Comparison of ENCODE assay signal across 23 cellular contexts in genomic region chr4:14608630-14609029, GRCh38.
DNase-seq lines count a peak whose midpoint lies in the region; ATAC-seq, FAIRE-seq and TF ChIP-seq lines count a peak whose summit lies in the region.
"Had no signal": no experiment of that assay in that cellular context is flagged by ENCODE, and none has a peak within 500 bp of the region (broad histone marks: within the 10 kb centered on the region; RNA-seq: fewer than 3 reads in every experiment).

No MANE protein-coding gene starts in this region.

- peaks cover 22% of the 10 kb centered on the region for H3K4me1 ChIP-seq in A673 (ENCODE audit: insufficient read depth, low read length, poor library complexity, severe bottlenecking)
- peaks cover 0 to 11% (median 0%) of the 10 kb centered on the region in 4 donors for H3K4me1 ChIP-seq in right lobe of liver
- no peaks in the 10 kb centered on the region for H3K4me1 ChIP-seq in BE2C

- TF ChIP-seq POLR2A in right lobe of liver (IDR thresholded peaks at IDR 0.05), result no peak

- H3K9me3 ChIP-seq in A673 (ENCODE audit: low read depth, low read length, poor library complexity, severe bottlenecking) (no peaks in the 10 kb centered on the region), right lobe of liver (no peaks in the 10 kb centered on the region), BE2C (no peaks in the 10 kb centered on the region)
- H3K9me3 ChIP-seq: BLaER1 had no signal

- POLR2A ChIA-PET in A673 (lab: Charles Lee; ENCODE audit: low non-redundant PET), result no interaction called here

- DNase-seq in A673 (ENCODE audit: low spot score) (no peak), right lobe of liver (no peak), BE2C (no peak), head of caudate nucleus (no peak)
- DNase-seq: 8988T; AML-193; C1 segment of cervical spinal cord; CD4-positive, alpha-beta memory T cell; CD4-positive, CD25-positive, alpha-beta regulatory T cell; CD8-positive, alpha-beta memory T cell; COR-L47; DMS 273 treated with DMSO at 0.1 percent for 48 hours; DMS153; DMS79; DND-41; GDM1 had no signal

- CTCF ChIA-PET in A673 (lab: Charles Lee), result no interaction called here

- no TSS peak for BruUV-seq in A673 (replicated peaks; lab: Mats Ljungman, UMichigan)

- H3K36me3 ChIP-seq in A673 (ENCODE audit: insufficient read depth, low read length, poor library complexity, severe bottlenecking) (no peaks in the 10 kb centered on the region), right lobe of liver (no peaks in the 10 kb centered on the region), BE2C (no peaks in the 10 kb centered on the region)
- H3K36me3 ChIP-seq: BLaER1 had no signal

- intact Hi-C loops in A673 (cut with micrococcal nuclease; ENCODE audit: unreplicated experiment), result no loop called here
- intact Hi-C loops in right lobe of liver (cut with DNase I), result no loop called here
- intact Hi-C loops in head of caudate nucleus (cut with DNase I), result no loop called here

- H3K27ac ChIP-seq in A673 (ENCODE audit: low read depth, low read length, poor library complexity, severe bottlenecking), result peak overlapping the region; percentile 90
- no peak overlapping the region for H3K27ac ChIP-seq in right lobe of liver
- H3K27ac ChIP-seq: BLaER1 had no signal

- H3K27me3 ChIP-seq in A673 (replicated peaks; ENCODE audit: insufficient read depth, low read depth, low read length, poor library complexity), result no peaks in the 10 kb centered on the region
- no peaks in the 10 kb centered on the region for H3K27me3 ChIP-seq in right lobe of liver
- no peaks in the 10 kb centered on the region for H3K27me3 ChIP-seq in BE2C
- H3K27me3 ChIP-seq: BLaER1 had no signal

- no peak overlapping the region for H3K4me3 ChIP-seq in A673 (ENCODE audit: low read depth, low read length, poor library complexity, severe bottlenecking)
- no peak overlapping the region for H3K4me3 ChIP-seq in right lobe of liver
- H3K4me3 ChIP-seq in BE2C (ENCODE audit: low read depth, low read length), result no peak overlapping the region
- H3K4me3 ChIP-seq: BLaER1, GM12878 had no signal

- no peak for TF ChIP-seq CTCF in A673 (conservative IDR thresholded peaks at IDR 0.05; ENCODE audit: low read depth, low read length)
- TF ChIP-seq CTCF in right lobe of liver (IDR thresholded peaks at IDR 0.05), result no peak
- no peak for TF ChIP-seq CTCF in BE2C (IDR thresholded peaks at IDR 0.05; ENCODE audit: low read depth, low read length)

- peak; percentile 21 for FAIRE-seq in islet of Langerhans (lab: Jason Lieb, UNC)
- FAIRE-seq: A204.1, GM12878, GM12892, GM18507 had no signal

- ATAC-seq in right lobe of liver (peak; percentile 82 to 96 (median 88)), GM19467 (IDR thresholded peaks at IDR 0.05; ENCODE audit: unreplicated experiment) (no peak)
- ATAC-seq: GM12878 had no signal
